Comparison of ENCODE assay signal across 25 cellular contexts in genomic region chr6:109411034-109411433, GRCh38.
"Had no signal": no experiment of that assay in that cellular context is flagged by ENCODE, and none has a peak within 500 bp of the region (broad histone marks: within the 10 kb centered on the region; RNA-seq: fewer than 3 reads in every experiment).

No MANE protein-coding gene starts in this region.

- DNase-seq: colonic mucosa; effector CD8-positive, alpha-beta T cell; endodermal cell; esophagus squamous epithelium; hypothalamus; kidney; natural killer cell; occipital lobe; ovary; posterior cingulate gyrus; psoas muscle; retina; right lobe of liver; small intestine; stimulated activated CD4-positive, alpha-beta T cell treated with anti-CD3 and anti-CD28 coated beads, Interleukin-1b, Interleukin-23, amount 100 ng/mL, for 48 hours; stimulated activated CD4-positive, alpha-beta T cell treated with anti-CD3 and anti-CD28 coated beads, Interleukin-4, amount 100 ng/mL, for 1 hour; stimulated activated CD8-positive, alpha-beta memory T cell treated with anti-CD3 and anti-CD28 coated beads, Interleukin-4, amount 100 ng/mL, for 48 hours; stimulated activated naive CD4-positive, alpha-beta T cell; stimulated activated naive CD8-positive, alpha-beta T cell treated with anti-CD3 and anti-CD28 coated beads, Interleukin-15, amount 100 ng/mL, for 72 hours; transverse colon; upper lobe of right lung; uterus had no signal

- H3K9me3 ChIP-seq: colonic mucosa, esophagus squamous epithelium, ovary, psoas muscle, right lobe of liver, suprapubic skin, transverse colon, upper lobe of right lung, uterus had no signal

- H3K27me3 Mint-ChIP-seq: stimulated activated naive CD8-positive, alpha-beta T cell treated with anti-CD3 and anti-CD28 coated beads, Interleukin-15, amount 100 ng/mL, for 72 hours had no signal

- H3K4me3 ChIP-seq: colonic mucosa, esophagus squamous epithelium, ovary, psoas muscle, right lobe of liver, suprapubic skin, transverse colon, upper lobe of right lung, uterus had no signal

- H3K4me1 Mint-ChIP-seq: endodermal cell; natural killer cell; stimulated activated naive CD8-positive, alpha-beta T cell treated with anti-CD3 and anti-CD28 coated beads, Interleukin-15, amount 100 ng/mL, for 72 hours had no signal

- H3K27me3 ChIP-seq: colonic mucosa, esophagus squamous epithelium, ovary, right lobe of liver, suprapubic skin, transverse colon, upper lobe of right lung, uterus had no signal

- H3K27ac ChIP-seq: colonic mucosa, esophagus squamous epithelium, ovary, psoas muscle, right lobe of liver, suprapubic skin, transverse colon, upper lobe of right lung, uterus had no signal

- H3K36me3 Mint-ChIP-seq: natural killer cell had no signal

- ATAC-seq: left lobe of liver; natural killer cell; psoas muscle; right lobe of liver; stimulated activated naive CD8-positive, alpha-beta T cell treated with anti-CD3 and anti-CD28 coated beads, Interleukin-15, amount 100 ng/mL, for 72 hours; upper lobe of right lung had no signal

- H3K36me3 ChIP-seq: colonic mucosa, esophagus squamous epithelium, ovary, right lobe of liver, suprapubic skin, transverse colon, upper lobe of right lung had no signal

- H3K27ac Mint-ChIP-seq: dendritic cell treated with granulocyte-macrophage colony-stimulating factor and Interleukin-4, amounts not matched to agents 40 ng/mL and 50 ng/mL, for 4 days; endodermal cell; natural killer cell; stimulated activated naive CD8-positive, alpha-beta T cell treated with anti-CD3 and anti-CD28 coated beads, Interleukin-15, amount 100 ng/mL, for 72 hours had no signal

- H3K4me1 ChIP-seq: colonic mucosa, esophagus squamous epithelium, psoas muscle, right lobe of liver, suprapubic skin, transverse colon, upper lobe of right lung, uterus had no signal

- H3K4me3 Mint-ChIP-seq: dendritic cell treated with granulocyte-macrophage colony-stimulating factor and Interleukin-4, amounts not matched to agents 40 ng/mL and 50 ng/mL, for 4 days; endodermal cell; natural killer cell; stimulated activated naive CD8-positive, alpha-beta T cell treated with anti-CD3 and anti-CD28 coated beads, Interleukin-15, amount 100 ng/mL, for 72 hours had no signal

- H3K9me3 Mint-ChIP-seq: dendritic cell treated with granulocyte-macrophage colony-stimulating factor and Interleukin-4, amounts not matched to agents 40 ng/mL and 50 ng/mL, for 4 days; natural killer cell had no signal
